In genomic region chr1:67261646-67262045, GRCh38 we compare ENCODE assay signal across 12 cellular contexts. TPM values are rescaled to one million over a fixed set of nuclear protein-coding genes. Genes with fewer than 3 reads are reported as not detected.
A peak's percentile ranks its signal among the peaks of the same experiment; 100 is the strongest.
DNase-seq lines count a peak whose midpoint lies in the region; ATAC-seq, FAIRE-seq and TF ChIP-seq lines count a peak whose summit lies in the region.
"Had no signal": no experiment of that assay in that cellular context is flagged by ENCODE, and none has a peak within 500 bp of the region (broad histone marks: within the 10 kb centered on the region; RNA-seq: fewer than 3 reads in every experiment).

No MANE protein-coding gene starts in this region.

- TF ChIP-seq POLR2A in NB4 (IDR thresholded peaks at IDR 0.05; ENCODE audit: extremely low read depth, insufficient read length) (no peak), GM12878 (IDR thresholded peaks at IDR 0.05; ENCODE audit: low read depth, low read length) (no peak)

- H3K9me3 ChIP-seq in GM12878 (replicated peaks; ENCODE audit: control insufficient read depth, insufficient read depth, low read length) (no peaks in the 10 kb centered on the region), osteoblast (ENCODE audit: low read depth, low read length) (no peaks in the 10 kb centered on the region), colonic mucosa (no peaks in the 10 kb centered on the region)
- H3K9me3 ChIP-seq: testis had no signal

- no peak for FAIRE-seq in GM12878 (lab: Jason Lieb, UNC)
- FAIRE-seq: endothelial cell of umbilical vein, small intestine had no signal

- H3K4me1 ChIP-seq in GM12878 (ENCODE audit: control insufficient read depth, insufficient read depth, low read length) (no peaks in the 10 kb centered on the region), osteoblast (ENCODE audit: insufficient read depth, low read length) (no peaks in the 10 kb centered on the region), colonic mucosa (no peaks in the 10 kb centered on the region)
- H3K4me1 ChIP-seq: testis had no signal

- BruUV-seq in GM12878 (replicated peaks; lab: Mats Ljungman, UMichigan): no TSS peak

- H3K79me2 ChIP-seq in GM12878 (ENCODE audit: control insufficient read depth, insufficient read depth, low read length) (no peaks in the 10 kb centered on the region), osteoblast (ENCODE audit: insufficient read depth, low read length) (no peaks in the 10 kb centered on the region)

- in situ Hi-C loops in GM12878 (cut with MboI): no loop called here

- no peaks in the 10 kb centered on the region for H3K27me3 ChIP-seq in GM12878 (replicated peaks in 1 of 2; ENCODE audit: control insufficient read depth in 2 of 2, insufficient read depth in 2 of 2, low read length in 1 of 2)
- no peaks in the 10 kb centered on the region for H3K27me3 ChIP-seq in osteoblast (ENCODE audit: insufficient read depth, low read length)
- H3K27me3 ChIP-seq in colonic mucosa: no peaks in the 10 kb centered on the region
- H3K27me3 ChIP-seq: testis had no signal

- intact Hi-C loops in GM12878 (cut with micrococcal nuclease; ENCODE audit: unreplicated experiment) (no loop called here), colonic mucosa (cut with DNase I) (no loop called here)

- H2AFZ ChIP-seq in GM12878 (ENCODE audit: control insufficient read depth, low read depth, low read length) (no peak overlapping the region; the same call in 1 of the 2 replicates), osteoblast (ENCODE audit: low read length) (no peak overlapping the region)

- 0% methylated on average over 4 of the region's 4 CpGs for WGBS in GM12878 (ENCODE audit: insufficient coverage, insufficient replicate concordance, low lambda C conversion rate, missing lambda C conversion rate)

- H3K4me2 ChIP-seq in GM12878 (ENCODE audit: control insufficient read depth, insufficient read depth): no peak overlapping the region
- no peak overlapping the region for H3K4me2 ChIP-seq in osteoblast (ENCODE audit: insufficient read depth, low read length)

- H3K9ac ChIP-seq in GM12878 (ENCODE audit: control insufficient read depth, insufficient read depth, low read length) (no peak overlapping the region), colonic mucosa (ENCODE audit: low read depth in 2 of 2, low read length in 2 of 2) (no peak overlapping the region)

- no peak overlapping the region for H3K27ac ChIP-seq in GM12878 (ENCODE audit: control insufficient read depth, insufficient read depth)
- no peak overlapping the region for H3K27ac ChIP-seq in osteoblast (ENCODE audit: low read depth, low read length)
- no peak overlapping the region for H3K27ac ChIP-seq in colonic mucosa
- H3K27ac ChIP-seq: testis had no signal

- DNase-seq in NB4 (ENCODE audit: low read depth) (peak; percentile 1), GM12878 (ENCODE audit: low read depth, low spot score) (no peak), osteoblast (ENCODE audit: insufficient read length, low spot score, missing footprints) (no peak), amniotic stem cell (lab: John Stamatoyannopoulos, UW) (no peak), SW480 (ENCODE audit: low spot score) (no peak), colonic mucosa (no peak)
- DNase-seq: small intestine, testis had no signal

- RAD21 ChIA-PET in GM12878 (lab: Charles Lee; ENCODE audit: unreplicated experiment): interaction anchor here (2.0 kb wide), 1 partner anchor 46 kb away, joined by 5 read pairs; no protein-coding TSS in a partner anchor

- no peak for TF ChIP-seq EP300 in GM12878 (IDR thresholded peaks at IDR 0.05; ENCODE audit: borderline replicate concordance in 1 of 2, control insufficient read depth in 1 of 2, low read depth in 2 of 2, low read length in 2 of 2)

- 0 out of 2 replicates have a peak, but pooled peaks have one; percentile 8 for TF ChIP-seq RAD21 in GM12878 (IDR thresholded peaks at IDR 0.05; ENCODE audit: insufficient read depth, low read depth, low read length)

- H3K36me3 ChIP-seq in GM12878 (ENCODE audit: control insufficient read depth in 2 of 2, insufficient read depth in 2 of 2, low read length in 1 of 2) (no peaks in the 10 kb centered on the region), osteoblast (ENCODE audit: insufficient read depth, low read length) (no peaks in the 10 kb centered on the region), colonic mucosa (no peaks in the 10 kb centered on the region)

- peak; percentile 36; the same call in 1 of the 2 replicates for TF ChIP-seq CTCF in GM12874 (IDR thresholded peaks at IDR 0.05; ENCODE audit: insufficient read depth, low read depth, low read length)
- TF ChIP-seq CTCF in NB4 (IDR thresholded peaks at IDR 0.05; ENCODE audit: low read depth, low read length): peak; percentile 29
- peak in 2 of 3 experiments; percentile 17 to 30; a peak in 2 of 6 replicates for TF ChIP-seq CTCF in GM12878 (IDR thresholded peaks at IDR 0.05 in 2 of 3, conservative IDR thresholded peaks at IDR 0.05 in 1 of 3; ENCODE audit: control insufficient read depth in 2 of 3, extremely low read depth in 1 of 3, insufficient read depth in 1 of 3, low read depth in 3 of 3, low read length in 3 of 3)
- peak; percentile 34 for TF ChIP-seq CTCF in osteoblast (IDR thresholded peaks at IDR 0.05; ENCODE audit: extremely low read depth, low read depth, low read length)
- TF ChIP-seq CTCF in colonic mucosa (IDR thresholded peaks at IDR 0.05): no peak

- SMC1A ChIA-PET in GM12878 (lab: Charles Lee; ENCODE audit: uncharacterized antibody, unreplicated experiment): interaction anchor here (0.6 to 1.0 kb wide), 2 partner anchors 33 to 239 kb away, joined by 3 read pairs; no protein-coding TSS in a partner anchor

- H3K4me3 ChIP-seq in NB4 (ENCODE audit: low read depth, low read length) (no peak overlapping the region), GM12878 (no peak overlapping the region), osteoblast (ENCODE audit: insufficient read depth, low read length) (no peak overlapping the region), colonic mucosa (no peak overlapping the region)
- H3K4me3 ChIP-seq: testis had no signal

- H4K20me1 ChIP-seq in GM12878 (ENCODE audit: control insufficient read depth, insufficient read depth) (no peaks in the 10 kb centered on the region), osteoblast (ENCODE audit: insufficient read depth, low read length) (no peaks in the 10 kb centered on the region)

- ATAC-seq in GM12878: peak; percentile 45; the same call in 1 of the 3 replicates

- CTCF ChIA-PET in GM12878 (lab: Yijun Ruan, JAX): interaction anchor here (0.6 to 1.5 kb wide), 4 partner anchors 21 to 50 kb away, joined by 3 to 4 read pairs (median 4); no protein-coding TSS in a partner anchor

- POLR2A ChIA-PET in GM12878 (lab: Charles Lee): no interaction called here

TF ChIP-seq in GM12878, 131 proteins besides CTCF, POLR2A, EP300 and RAD21:
- no peak for TF ChIP-seq SREBF1 (IDR thresholded peaks at IDR 0.05; ENCODE audit: low read length)

RNA-seq across cellular contexts. Expression of gene IL12RB2, which starts 46.0 kb away (rescaled TPM):
- 1.1 and 1.7 TPM in 2 replicates for total RNA-seq in GM12878 (2013; cell fraction: nucleolus; rRNA removed)
- total RNA-seq in GM12878 (2014; rRNA removed) (0.85 and 1.1 TPM in 2 replicates), GM12878 (2014; rRNA removed; fragmentation: Illumina TruSeq; extraction: Trizol) (0.60 and 1.1 TPM in 2 replicates), GM12878 (2021) (0.54 and 0.61 TPM in 2 replicates), osteoblast (not detected in 2 replicates), colonic mucosa (under 1 TPM; 0.48 to 0.62 TPM)
- polyA plus RNA-seq in GM12878 (2011; ENCODE audit: low read depth): 4.2 TPM
- polyA plus RNA-seq in GM12878 (2011; rRNA removed) (0.15 and 0.27 TPM in 2 replicates), GM12878 (2014; fragmentation: Illumina TruSeq; extraction: Trizol) (0.73 and 1.1 TPM in 2 replicates), GM12878 (2014; fragmentation: Nextera tagmentation; extraction: Ambion mirVana) (under 1 TPM in 1 of 2 experiments, not detected in 1; 0.24 TPM), GM12878 (2014; rRNA removed) (0.24 and 0.96 TPM in 2 replicates), GM12878 (2016; fragmentation: Nextera tagmentation; extraction: Ambion mirVana) (under 1 TPM; 0.52 to 0.69 TPM)
- 0.12 and 0.25 TPM in 2 replicates for polyA plus RNA-seq in GM12878 (2011; cell fraction: cytosol; rRNA removed)
- 0.64 and 0.92 TPM in 2 replicates for polyA plus RNA-seq in GM12878 (2011; cell fraction: nucleus; rRNA removed)
- polyA plus RNA-seq in GM12878 (2012): 5.9 and 11.1 TPM in 2 replicates
- 0.41 and 0.73 TPM in 2 replicates for polyA minus RNA-seq in GM12878 (2011; rRNA and poly(A)+ RNA removed)
- not detected in 2 replicates for polyA minus RNA-seq in GM12878 (2011; cell fraction: cytosol; rRNA and poly(A)+ RNA removed)
- polyA minus RNA-seq in GM12878 (2011; cell fraction: nucleus; rRNA and poly(A)+ RNA removed): 0.36 and 0.86 TPM in 2 replicates
- total RNA-seq: lung microvascular endothelial cell, RPMI7951 had no signal
- polyA plus RNA-seq: endothelial cell of umbilical vein had no signal
